ENCODE assay signal across 14 cellular contexts in the genomic region with DNA sequence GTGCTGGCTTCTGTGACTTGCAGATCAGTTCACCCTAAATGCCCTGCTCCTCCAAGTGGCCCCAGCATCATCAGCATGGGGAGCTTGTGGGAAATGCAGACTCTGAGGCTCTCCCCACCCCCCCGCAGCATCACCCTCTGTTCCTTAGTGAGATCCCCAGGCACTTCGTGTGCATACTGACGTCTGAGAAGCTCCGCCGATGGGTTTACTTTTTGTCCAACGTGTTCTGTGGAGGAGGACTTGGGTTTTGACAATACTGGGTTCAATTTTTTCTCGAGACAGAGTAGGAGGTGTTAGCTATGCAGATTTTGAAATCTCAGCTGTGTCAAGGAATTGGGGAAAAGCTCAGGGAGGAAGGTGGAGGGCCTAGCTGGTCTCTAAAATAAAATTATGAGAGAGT.
"Had no signal": no experiment of that assay in that cellular context is flagged by ENCODE, and none has a peak within 500 bp of the region (broad histone marks: within the 10 kb centered on the region; RNA-seq: fewer than 3 reads in every experiment).

No MANE protein-coding gene starts in this region.

- H3K4me3 Mint-ChIP-seq: natural killer cell; T-helper 2 cell treated with Interferon-gamma antibody and Interleukin-4, amounts not matched to agents 5 μg/mL and 100 μg/mL, for 36 hours had no signal

- H3K36me3 Mint-ChIP-seq: natural killer cell had no signal

- DNase-seq: amygdala; colonic mucosa; left colon; natural killer cell; psoas muscle; stimulated activated CD4-positive, alpha-beta T cell treated with anti-CD3 and anti-CD28 coated beads, Interleukin-1b, Interleukin-23, amount 100 ng/mL, for 48 hours; stomach; upper lobe of right lung had no signal

- H3K27ac Mint-ChIP-seq: activated naive CD4-positive, alpha-beta T cell treated with anti-CD3 and anti-CD28 coated beads, Interleukin-2, amount 50 U/mL, for 72 hours; T-helper 2 cell treated with Interferon-gamma antibody and Interleukin-4, amounts not matched to agents 5 μg/mL and 100 μg/mL, for 36 hours had no signal

- H3K9me3 Mint-ChIP-seq: natural killer cell had no signal

- ATAC-seq: activated CD4-positive, CD25-positive, alpha-beta regulatory T cell treated with anti-CD3 and anti-CD28 coated beads, Interleukin-2, amount 50 U/mL, for 24 hours; activated naive CD4-positive, alpha-beta T cell treated with anti-CD3 and anti-CD28 coated beads, Interleukin-2, amount 50 U/mL, for 72 hours; activated T-helper 17 cell treated with anti-CD3 and anti-CD28 coated beads, Interleukin-2, amount 50 U/mL, for 72 hours; body of pancreas; esophagus mucosa; natural killer cell; psoas muscle; upper lobe of right lung had no signal

- H3K27me3 Mint-ChIP-seq: activated T-helper 17 cell treated with anti-CD3 and anti-CD28 coated beads, Interleukin-2, amount 50 U/mL, for 72 hours had no signal
